Comparison of ENCODE assay signal across 1 cellular context in the genomic region with DNA sequence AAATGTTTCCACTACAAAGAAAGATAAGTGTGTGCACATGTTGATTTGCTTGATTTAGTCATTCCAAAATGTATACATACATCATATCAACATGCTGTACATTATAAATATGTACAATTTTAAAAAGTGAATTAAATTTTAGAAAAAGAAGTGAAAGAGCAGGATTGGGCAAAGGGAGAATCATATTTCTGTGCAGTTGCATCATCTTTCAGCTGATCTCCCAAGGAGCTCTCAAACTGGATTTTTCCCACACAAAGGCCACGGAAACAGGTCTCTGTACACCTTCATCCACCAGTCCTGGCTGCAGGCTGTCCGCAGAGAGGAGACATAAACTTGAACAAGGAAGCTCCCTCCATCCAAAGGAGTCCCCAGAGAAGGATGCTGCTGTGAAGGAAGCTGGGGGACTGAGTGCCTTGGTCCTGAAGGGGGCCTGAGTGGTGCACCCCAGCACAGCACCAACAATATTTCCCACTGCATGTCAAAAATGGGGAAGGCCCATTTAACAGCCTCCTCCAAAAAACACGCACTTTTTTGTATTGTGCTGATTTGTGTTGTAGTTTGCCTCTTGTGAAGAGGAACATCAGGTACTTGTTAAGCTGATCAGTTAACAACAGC.
TF ChIP-seq lines count a peak whose summit lies in the region.

No MANE protein-coding gene starts in this region.

TF ChIP-seq in H1, 55 proteins besides CTCF, POLR2A, EP300 and RAD21 (continued from another document):
- TF ChIP-seq, protein P1, sequence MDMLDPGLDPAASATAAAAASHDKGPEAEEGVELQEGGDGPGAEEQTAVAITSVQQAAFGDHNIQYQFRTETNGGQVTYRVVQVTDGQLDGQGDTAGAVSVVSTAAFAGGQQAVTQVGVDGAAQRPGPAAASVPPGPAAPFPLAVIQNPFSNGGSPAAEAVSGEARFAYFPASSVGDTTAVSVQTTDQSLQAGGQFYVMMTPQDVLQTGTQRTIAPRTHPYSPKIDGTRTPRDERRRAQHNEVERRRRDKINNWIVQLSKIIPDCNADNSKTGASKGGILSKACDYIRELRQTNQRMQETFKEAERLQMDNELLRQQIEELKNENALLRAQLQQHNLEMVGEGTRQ (IDR thresholded peaks at IDR 0.05; ENCODE audit: low read length): no peak
- TF ChIP-seq KDM4A (IDR thresholded peaks at IDR 0.05; ENCODE audit: low read depth, low read length, severe bottlenecking) (no peak), HDAC6 (IDR thresholded peaks at IDR 0.05; ENCODE audit: low read depth, low read length) (no peak)
